1 cellular context compared by ENCODE assay signal in the genomic region with DNA sequence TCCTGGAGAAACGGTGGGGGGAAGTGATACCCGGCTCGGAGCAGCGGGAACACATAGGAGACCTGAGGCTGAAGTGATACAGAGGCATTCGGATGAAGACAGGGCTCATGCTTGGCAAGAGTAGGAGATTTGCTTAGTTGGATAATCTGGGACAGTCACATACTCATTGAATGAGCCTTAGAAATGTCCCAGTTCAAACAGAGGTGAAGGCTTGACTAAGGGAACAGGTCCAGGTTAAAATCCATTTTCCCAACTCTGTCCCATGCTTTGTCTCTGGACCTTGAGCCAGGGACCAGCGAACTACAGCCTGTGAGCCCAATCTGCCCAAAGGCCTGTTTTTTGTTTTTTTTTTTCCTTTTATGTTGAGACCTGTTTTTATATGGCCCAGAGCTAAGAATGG.
TF ChIP-seq lines count a peak whose summit lies in the region.

No MANE protein-coding gene starts in this region.

TF ChIP-seq in liver, 16 proteins besides CTCF, POLR2A, EP300 and RAD21:
- TF ChIP-seq YY1 (IDR thresholded peaks at IDR 0.05) (peak; percentile 76), MAX (IDR thresholded peaks at IDR 0.05) (peak; percentile 52), GABPA (IDR thresholded peaks at IDR 0.05 in 1 of 2, conservative IDR thresholded peaks at IDR 0.05 in 1 of 2) (no peak), FOXA2 (IDR thresholded peaks at IDR 0.05) (peak; percentile 62), HNF4G (IDR thresholded peaks at IDR 0.05) (peak; percentile 98), HNF4A (conservative IDR thresholded peaks at IDR 0.05) (peak; percentile 99 to 100), FOXA1 (IDR thresholded peaks at IDR 0.05) (peak; percentile 76), NR2F2 (IDR thresholded peaks at IDR 0.05) (peak; percentile 88), TAF1 (conservative IDR thresholded peaks at IDR 0.05) (no peak), SP1 (IDR thresholded peaks at IDR 0.05) (peak; percentile 96), RXRA (IDR thresholded peaks at IDR 0.05) (peak; percentile 99), EGR1 (IDR thresholded peaks at IDR 0.05; ENCODE audit: low read depth in 2 of 2) (no peak), ATF3 (IDR thresholded peaks at IDR 0.05) (peak; percentile 47), ZBTB33 (IDR thresholded peaks at IDR 0.05) (peak; percentile 79), JUND (IDR thresholded peaks at IDR 0.05) (peak; percentile 63 to 84), REST (IDR thresholded peaks at IDR 0.05) (no peak)
TF ChIP-seq in liver: peak in this region for 12.
